In genomic region chr16:20950294-20950693, GRCh38 we compare ENCODE assay signal across 38 cellular contexts.
"Had no signal": no experiment of that assay in that cellular context is flagged by ENCODE, and none has a peak within 500 bp of the region (broad histone marks: within the 10 kb centered on the region; RNA-seq: fewer than 3 reads in every experiment).

No MANE protein-coding gene starts in this region.

- H3K4me1 ChIP-seq: ascending aorta had no signal

- H3K27me3 ChIP-seq: ascending aorta, cardiac muscle cell had no signal

- H3K27ac Mint-ChIP-seq: activated B cell treated with CpG ODN at 0.5 μM for 24 hours; activated CD4-positive, alpha-beta memory T cell treated with anti-CD3 and anti-CD28 coated beads for 36 hours; activated CD4-positive, alpha-beta T cell treated with anti-CD3 and anti-CD28 coated beads, Interleukin-2, amount 10 ng/mL, durations not matched to agents 24 days and 14 days; activated CD8-positive, alpha-beta T cell treated with anti-CD3 and anti-CD28 coated beads for 36 hours; activated naive CD4-positive, alpha-beta T cell treated with anti-CD3 and anti-CD28 coated beads, Interleukin-2, amount 10 ng/mL, durations not matched to agents 7 days and 5 days; activated naive CD4-positive, alpha-beta T cell treated with anti-CD3 and anti-CD28 coated beads, Interleukin-2, amount 50 U/mL, for 24 hours; activated naive CD8-positive, alpha-beta T cell; activated naive CD8-positive, alpha-beta T cell treated with anti-CD3 and anti-CD28 coated beads, Interleukin-2, amount 10 ng/mL, durations not matched to agents 7 days and 5 days; activated naive CD8-positive, alpha-beta T cell treated with anti-CD3 and anti-CD28 coated beads, Interleukin-2, amount 50 U/mL, for 24 hours; activated T-cell treated with anti-CD3 and anti-CD28 coated beads, Interleukin-2, amount 50 U/mL, for 72 hours; activated T-helper 2 cell treated with anti-CD3 and anti-CD28 coated beads, Interferon-gamma antibody, Interleukin-2, Interleukin-4, amounts not matched to agents 10 μg/mL and 5 μg/mL and 100 μg/mL, durations not matched to agents 14 hours and 24 hours and 36 hours; brain; T-helper 1 cell treated with Interleukin-12 subunit alpha and Interleukin-12 subunit beta and Interleukin-4 antibody, amounts not matched to agents 30 μg/mL and 1 μg/mL, for 36 hours; T-helper 2 cell treated with Interferon-gamma antibody and Interleukin-4, amounts not matched to agents 5 μg/mL and 100 μg/mL, for 36 hours had no signal

- DNase-seq: activated B cell treated with CpG ODN at 0.5 μM for 24 hours; activated CD4-positive, alpha-beta memory T cell treated with anti-CD3 and anti-CD28 coated beads for 36 hours; activated CD4-positive, alpha-beta T cell treated with anti-CD3 and anti-CD28 coated beads for 4 hours; activated CD4-positive, alpha-beta T cell treated with anti-CD3 and anti-CD28 coated beads, Interleukin-2, amount 10 ng/mL, durations not matched to agents 24 days and 14 days; activated CD4-positive, alpha-beta T cell treated with anti-CD3 and anti-CD28 coated beads, Interleukin-2, amount 50 U/mL, for 1 hour; activated CD4-positive, alpha-beta T cell treated with anti-CD3 and anti-CD28 coated beads, Interleukin-2, amount 50 U/mL, for 4 hours; activated CD4-positive, CD25-positive, alpha-beta regulatory T cell treated with anti-CD3 and anti-CD28 coated beads, Interleukin-2, amount 50 U/mL, for 72 hours; activated CD8-positive, alpha-beta memory T cell treated with anti-CD3 and anti-CD28 coated beads, Interleukin-2, amount 50 U/mL, for 4 hours; activated CD8-positive, alpha-beta T cell treated with anti-CD3 and anti-CD28 coated beads for 36 hours; activated effector memory CD4-positive, alpha-beta T cell treated with Interleukin-2 at 50 U/mL for 16 hours; activated gamma-delta T cell; activated naive CD4-positive, alpha-beta T cell treated with anti-CD3 and anti-CD28 coated beads, Interleukin-2, amount 10 ng/mL, durations not matched to agents 7 days and 5 days; activated naive CD4-positive, alpha-beta T cell treated with Interleukin-2 at 50 U/mL for 16 hours; activated naive CD8-positive, alpha-beta T cell treated with anti-CD3 and anti-CD28 coated beads, Interleukin-2, amount 10 ng/mL, durations not matched to agents 7 days and 5 days; activated naive CD8-positive, alpha-beta T cell treated with anti-CD3 and anti-CD28 coated beads, Interleukin-2, amount 50 U/mL, for 24 hours; activated T-cell treated with anti-CD3 and anti-CD28 coated beads for 4 hours; activated T-cell treated with anti-CD3 and anti-CD28 coated beads, Interleukin-2, amount 50 U/mL, for 1 hour; activated T-cell treated with anti-CD3 and anti-CD28 coated beads, Interleukin-2, amount 50 U/mL, for 4 hours; activated T-cell treated with anti-CD3 and anti-CD28 coated beads, Interleukin-2, amount 50 U/mL, for 72 hours; amygdala; anterior cingulate cortex; caudate nucleus; cerebellar nuclear complex; T-helper 1 cell; T-helper 2 cell; T-helper 9 cell had no signal

- H3K9me3 Mint-ChIP-seq: activated B cell treated with CpG ODN at 0.5 μM for 24 hours; activated CD4-positive, alpha-beta memory T cell treated with anti-CD3 and anti-CD28 coated beads for 36 hours; activated CD4-positive, alpha-beta T cell treated with anti-CD3 and anti-CD28 coated beads, Interleukin-2, amount 10 ng/mL, durations not matched to agents 24 days and 14 days; activated CD8-positive, alpha-beta T cell treated with anti-CD3 and anti-CD28 coated beads for 36 hours; activated naive CD4-positive, alpha-beta T cell treated with anti-CD3 and anti-CD28 coated beads, Interleukin-2, amount 10 ng/mL, durations not matched to agents 7 days and 5 days; activated naive CD4-positive, alpha-beta T cell treated with anti-CD3 and anti-CD28 coated beads, Interleukin-2, amount 50 U/mL, for 24 hours; activated naive CD8-positive, alpha-beta T cell treated with anti-CD3 and anti-CD28 coated beads, Interleukin-2, amount 10 ng/mL, durations not matched to agents 7 days and 5 days; activated naive CD8-positive, alpha-beta T cell treated with anti-CD3 and anti-CD28 coated beads, Interleukin-2, amount 50 U/mL, for 24 hours; activated T-cell treated with anti-CD3 and anti-CD28 coated beads, Interleukin-2, amount 50 U/mL, for 4 hours; activated T-cell treated with anti-CD3 and anti-CD28 coated beads, Interleukin-2, amount 50 U/mL, for 72 hours; activated T-helper 2 cell treated with anti-CD3 and anti-CD28 coated beads, Interferon-gamma antibody, Interleukin-2, Interleukin-4, amounts not matched to agents 10 μg/mL and 5 μg/mL and 100 μg/mL, durations not matched to agents 14 hours and 24 hours and 36 hours; brain; central memory CD8-positive, alpha-beta T cell; T-helper 1 cell treated with Interleukin-12 subunit alpha and Interleukin-12 subunit beta and Interleukin-4 antibody, amounts not matched to agents 30 μg/mL and 1 μg/mL, for 36 hours; T-helper 2 cell treated with Interferon-gamma antibody and Interleukin-4, amounts not matched to agents 5 μg/mL and 100 μg/mL, for 36 hours had no signal

- H3K4me3 Mint-ChIP-seq: activated B cell treated with CpG ODN at 0.5 μM for 24 hours; activated CD4-positive, alpha-beta memory T cell treated with anti-CD3 and anti-CD28 coated beads for 36 hours; activated CD4-positive, alpha-beta T cell treated with anti-CD3 and anti-CD28 coated beads, Interleukin-2, amount 10 ng/mL, durations not matched to agents 24 days and 14 days; activated CD8-positive, alpha-beta T cell treated with anti-CD3 and anti-CD28 coated beads for 36 hours; activated naive CD4-positive, alpha-beta T cell treated with anti-CD3 and anti-CD28 coated beads, Interleukin-2, amount 10 ng/mL, durations not matched to agents 7 days and 5 days; activated naive CD4-positive, alpha-beta T cell treated with anti-CD3 and anti-CD28 coated beads, Interleukin-2, amount 50 U/mL, for 24 hours; activated naive CD8-positive, alpha-beta T cell; activated naive CD8-positive, alpha-beta T cell treated with anti-CD3 and anti-CD28 coated beads, Interleukin-2, amount 10 ng/mL, durations not matched to agents 7 days and 5 days; activated naive CD8-positive, alpha-beta T cell treated with anti-CD3 and anti-CD28 coated beads, Interleukin-2, amount 50 U/mL, for 24 hours; activated T-cell treated with anti-CD3 and anti-CD28 coated beads, Interleukin-2, amount 50 U/mL, for 4 hours; activated T-cell treated with anti-CD3 and anti-CD28 coated beads, Interleukin-2, amount 50 U/mL, for 72 hours; brain; central memory CD8-positive, alpha-beta T cell; T-helper 1 cell treated with Interleukin-12 subunit alpha and Interleukin-12 subunit beta and Interleukin-4 antibody, amounts not matched to agents 30 μg/mL and 1 μg/mL, for 36 hours; T-helper 2 cell treated with Interferon-gamma antibody and Interleukin-4, amounts not matched to agents 5 μg/mL and 100 μg/mL, for 36 hours had no signal

- H3K4me3 ChIP-seq: ascending aorta, cardiac muscle cell had no signal

- H3K4me1 Mint-ChIP-seq: activated B cell treated with CpG ODN at 0.5 μM for 24 hours; activated naive CD4-positive, alpha-beta T cell treated with anti-CD3 and anti-CD28 coated beads, Interleukin-2, amount 50 U/mL, for 24 hours; brain; central memory CD8-positive, alpha-beta T cell had no signal

- FAIRE-seq: bronchial epithelial cell, TTC549 had no signal

- H3K27me3 Mint-ChIP-seq: activated CD8-positive, alpha-beta T cell treated with anti-CD3 and anti-CD28 coated beads for 36 hours; activated naive CD4-positive, alpha-beta T cell treated with anti-CD3 and anti-CD28 coated beads, Interleukin-2, amount 50 U/mL, for 24 hours; activated naive CD8-positive, alpha-beta T cell; activated naive CD8-positive, alpha-beta T cell treated with anti-CD3 and anti-CD28 coated beads, Interleukin-2, amount 50 U/mL, for 24 hours had no signal

- H3K9me3 ChIP-seq: ascending aorta had no signal

- H3K36me3 ChIP-seq: ascending aorta, cardiac muscle cell had no signal

- H3K36me3 Mint-ChIP-seq: activated CD4-positive, alpha-beta memory T cell treated with anti-CD3 and anti-CD28 coated beads for 36 hours; activated naive CD4-positive, alpha-beta T cell treated with anti-CD3 and anti-CD28 coated beads, Interleukin-2, amount 10 ng/mL, durations not matched to agents 7 days and 5 days; activated naive CD4-positive, alpha-beta T cell treated with anti-CD3 and anti-CD28 coated beads, Interleukin-2, amount 50 U/mL, for 24 hours; activated naive CD8-positive, alpha-beta T cell; activated naive CD8-positive, alpha-beta T cell treated with anti-CD3 and anti-CD28 coated beads, Interleukin-2, amount 10 ng/mL, durations not matched to agents 7 days and 5 days; brain had no signal

- H3K27ac ChIP-seq: ascending aorta, cardiac muscle cell, VCaP had no signal

- ATAC-seq: activated CD8-positive, alpha-beta T cell treated with anti-CD3 and anti-CD28 coated beads for 36 hours; activated naive CD8-positive, alpha-beta T cell treated with anti-CD3 and anti-CD28 coated beads, Interleukin-2, amount 50 U/mL, for 24 hours; activated T-cell treated with anti-CD3 and anti-CD28 coated beads, Interleukin-2, amount 50 U/mL, for 4 hours; activated T-cell treated with anti-CD3 and anti-CD28 coated beads, Interleukin-2, amount 50 U/mL, for 72 hours had no signal
